In genomic region chr14:76201162-76201561, GRCh38 we compare ENCODE assay signal across 16 cellular contexts. TPM values are rescaled to one million over a fixed set of nuclear protein-coding genes. Genes with fewer than 3 reads are reported as not detected.
DNase-seq lines count a peak whose midpoint lies in the region; ATAC-seq and TF ChIP-seq lines count a peak whose summit lies in the region.
"Had no signal": no experiment of that assay in that cellular context is flagged by ENCODE, and none has a peak within 500 bp of the region (broad histone marks: within the 10 kb centered on the region; RNA-seq: fewer than 3 reads in every experiment).

No MANE protein-coding gene starts in this region.

- peaks cover 48% of the 10 kb centered on the region for H3K36me3 Mint-ChIP-seq in activated CD4-positive, alpha-beta T cell treated with anti-CD3 and anti-CD28 coated beads for 36 hours (ENCODE audit: low read depth)
- peaks cover 33% of the 10 kb centered on the region for H3K36me3 Mint-ChIP-seq in activated CD4-positive, alpha-beta T cell treated with anti-CD3 and anti-CD28 coated beads, Interleukin-2, amount 10 ng/mL, durations not matched to agents 7 days and 5 days (ENCODE audit: low read depth)

- ATAC-seq in activated CD4-positive, alpha-beta T cell treated with anti-CD3 and anti-CD28 coated beads for 36 hours, result peak; percentile 74
- ATAC-seq in PC-3, result peak; percentile 75
- ATAC-seq in GM18517 (IDR thresholded peaks at IDR 0.05; ENCODE audit: unreplicated experiment), result no peak
- no peak for ATAC-seq in HG03045 (IDR thresholded peaks at IDR 0.05; ENCODE audit: unreplicated experiment)

- no peaks in the 10 kb centered on the region for H3K27me3 ChIP-seq in PC-3 (ENCODE audit: low read length)
- H3K27me3 ChIP-seq: SJCRH30, upper lobe of left lung had no signal

- H3K9ac ChIP-seq in PC-3 (ENCODE audit: low read length), result peak overlapping the region; percentile 96

- H3K9me3 Mint-ChIP-seq in activated CD4-positive, alpha-beta T cell treated with anti-CD3 and anti-CD28 coated beads for 36 hours (ENCODE audit: low read depth), result no peaks in the 10 kb centered on the region
- H3K9me3 Mint-ChIP-seq in activated CD4-positive, alpha-beta T cell treated with anti-CD3 and anti-CD28 coated beads, Interleukin-2, amount 10 ng/mL, durations not matched to agents 7 days and 5 days, result no peaks in the 10 kb centered on the region
- H3K9me3 Mint-ChIP-seq: activated B cell treated with CpG ODN at 0.5 μM for 24 hours, neural crest cell had no signal

- POLR2A ChIA-PET in activated CD4-positive, alpha-beta T cell treated with anti-CD3 and anti-CD28 coated beads for 36 hours (lab: Charles Lee), result no interaction called here
- POLR2A ChIA-PET in PC-3 (lab: Charles Lee; ENCODE audit: unreplicated experiment), result interaction anchor here (0.5 kb wide), 1 partner anchor 230 kb away, joined by 3 read pairs; no protein-coding TSS in a partner anchor
- POLR2A ChIA-PET in activated CD4-positive, alpha-beta T cell treated with anti-CD3 and anti-CD28 coated beads, Interleukin-2, amount 10 ng/mL, durations not matched to agents 7 days and 5 days (lab: Charles Lee), result no interaction called here

- H3K27ac Mint-ChIP-seq in activated CD4-positive, alpha-beta T cell treated with anti-CD3 and anti-CD28 coated beads for 36 hours, result no peak overlapping the region
- H3K27ac Mint-ChIP-seq in activated CD4-positive, alpha-beta T cell treated with anti-CD3 and anti-CD28 coated beads, Interleukin-2, amount 10 ng/mL, durations not matched to agents 7 days and 5 days, result no peak overlapping the region
- H3K27ac Mint-ChIP-seq: activated B cell treated with CpG ODN at 0.5 μM for 24 hours had no signal

- no peak overlapping the region for H2AFZ ChIP-seq in PC-3 (ENCODE audit: low read length)

- no peak overlapping the region for H3K4me3 ChIP-seq in PC-3 (ENCODE audit: low read length)
- H3K4me3 ChIP-seq in choroid plexus epithelial cell (ENCODE audit: low read depth, low read length), result no peak overlapping the region
- H3K4me3 ChIP-seq: left ventricle myocardium inferior, SJCRH30, upper lobe of left lung had no signal

- no peaks in the 10 kb centered on the region for H3K27me3 Mint-ChIP-seq in activated CD4-positive, alpha-beta T cell treated with anti-CD3 and anti-CD28 coated beads for 36 hours
- no peaks in the 10 kb centered on the region for H3K27me3 Mint-ChIP-seq in activated CD4-positive, alpha-beta T cell treated with anti-CD3 and anti-CD28 coated beads, Interleukin-2, amount 10 ng/mL, durations not matched to agents 7 days and 5 days
- H3K27me3 Mint-ChIP-seq: activated B cell treated with CpG ODN at 0.5 μM for 24 hours had no signal

- TF ChIP-seq CTCF in PC-3 (conservative IDR thresholded peaks at IDR 0.05; ENCODE audit: low read depth, low read length) (no peak), choroid plexus epithelial cell (conservative IDR thresholded peaks at IDR 0.05; ENCODE audit: low read depth, low read length) (no peak)

- H3K36me3 ChIP-seq in PC-3 (ENCODE audit: low read depth, low read length), result peaks cover 47% of the 10 kb centered on the region

- peak overlapping the region; percentile 53 for H3K4me2 ChIP-seq in PC-3 (ENCODE audit: low read length)

- H3K4me1 ChIP-seq in PC-3 (ENCODE audit: insufficient read depth, low read length), result peaks cover 50% of the 10 kb centered on the region
- H3K4me1 ChIP-seq: left ventricle myocardium inferior, SJCRH30, upper lobe of left lung had no signal

- no peaks in the 10 kb centered on the region for H4K20me1 ChIP-seq in PC-3 (ENCODE audit: low read length)

- peak overlapping the region; percentile 98 for H3K27ac ChIP-seq in PC-3 (ENCODE audit: low read length)
- H3K27ac ChIP-seq: left ventricle myocardium inferior, SJCRH30, upper lobe of left lung had no signal

- BruUV-seq in PC-3 (replicated peaks; lab: Mats Ljungman, UMichigan), result no TSS peak

- H3K9me2 ChIP-seq in PC-3 (replicated peaks; ENCODE audit: low read length), result no peaks in the 10 kb centered on the region

- no peak for DNase-seq in activated CD4-positive, alpha-beta T cell treated with anti-CD3 and anti-CD28 coated beads for 36 hours
- no peak for DNase-seq in activated CD4-positive, alpha-beta T cell treated with anti-CD3 and anti-CD28 coated beads, Interleukin-2, amount 50 U/mL, for 48 hours
- DNase-seq in PC-3 (peak; percentile 91), choroid plexus epithelial cell (ENCODE audit: low read depth) (peak; percentile 80), renal cortical epithelial cell (ENCODE audit: low read depth) (peak; percentile 58)
- no peak for DNase-seq in activated CD4-positive, alpha-beta T cell treated with anti-CD3 and anti-CD28 coated beads, Interleukin-2, amount 10 ng/mL, durations not matched to agents 7 days and 5 days
- DNase-seq: activated B cell treated with CpG ODN at 0.5 μM for 24 hours, DND-41, left ventricle myocardium inferior, NCI-H1092, NCI-H526, SJCRH30, upper lobe of left lung had no signal

- CTCF ChIA-PET in activated CD4-positive, alpha-beta T cell treated with anti-CD3 and anti-CD28 coated beads for 36 hours (lab: Charles Lee), result no interaction called here
- CTCF ChIA-PET in PC-3 (lab: Charles Lee), result interaction anchor here (0.5 kb wide), 1 partner anchor 19 kb away, joined by 7 read pairs; no protein-coding TSS in a partner anchor
- CTCF ChIA-PET in activated CD4-positive, alpha-beta T cell treated with anti-CD3 and anti-CD28 coated beads, Interleukin-2, amount 10 ng/mL, durations not matched to agents 7 days and 5 days (lab: Charles Lee), result interaction anchor here (0.6 to 1.2 kb wide), 2 partner anchors 10 to 709 kb away, joined by 3 read pairs; no protein-coding TSS in a partner anchor

- no peaks in the 10 kb centered on the region for H3K9me3 ChIP-seq in PC-3 (ENCODE audit: low read length)
- H3K9me3 ChIP-seq: left ventricle myocardium inferior, SJCRH30, upper lobe of left lung had no signal

- H3K4me3 Mint-ChIP-seq in activated CD4-positive, alpha-beta T cell treated with anti-CD3 and anti-CD28 coated beads for 36 hours, result no peak overlapping the region
- H3K4me3 Mint-ChIP-seq in activated CD4-positive, alpha-beta T cell treated with anti-CD3 and anti-CD28 coated beads, Interleukin-2, amount 10 ng/mL, durations not matched to agents 7 days and 5 days, result no peak overlapping the region
- H3K4me3 Mint-ChIP-seq: activated B cell treated with CpG ODN at 0.5 μM for 24 hours, neural crest cell had no signal

- peaks cover 7% of the 10 kb centered on the region for H3K4me1 Mint-ChIP-seq in activated CD4-positive, alpha-beta T cell treated with anti-CD3 and anti-CD28 coated beads for 36 hours
- no peaks in the 10 kb centered on the region for H3K4me1 Mint-ChIP-seq in activated CD4-positive, alpha-beta T cell treated with anti-CD3 and anti-CD28 coated beads, Interleukin-2, amount 10 ng/mL, durations not matched to agents 7 days and 5 days
- H3K4me1 Mint-ChIP-seq: neural crest cell had no signal

- intact Hi-C loops in activated CD4-positive, alpha-beta T cell treated with anti-CD3 and anti-CD28 coated beads for 36 hours (cut with DNase I, micrococcal nuclease), result no loop called here
- intact Hi-C loops in PC-3 (cut with micrococcal nuclease), result loop anchor here (5.0 to 10.0 kb wide), 2 partner anchors 49 to 184 kb away; partner anchors contain the start of gene GPATCH2L

- peaks cover 20% of the 10 kb centered on the region for H3F3A ChIP-seq in PC-3 (ENCODE audit: low read length, unreplicated experiment)

- peaks cover 4% of the 10 kb centered on the region; the same call in 1 of the 2 replicates for H3K79me2 ChIP-seq in PC-3 (ENCODE audit: low read length)

RNA-seq across cellular contexts. Expression of gene GPATCH2L, which starts 49.4 kb away (rescaled TPM):
- total RNA-seq in activated CD4-positive, alpha-beta T cell treated with anti-CD3 and anti-CD28 coated beads for 36 hours, result 10 to 100 TPM; 43.0 to 47.2 TPM
- total RNA-seq in PC-3 (2014; rRNA removed) (43.5 and 46.0 TPM in 2 replicates), renal cortical epithelial cell (85.6 and 101 TPM in 2 replicates)
- 10 to 100 TPM; 41.8 to 51.9 TPM for total RNA-seq in activated CD4-positive, alpha-beta T cell treated with anti-CD3 and anti-CD28 coated beads, Interleukin-2, amount 10 ng/mL, durations not matched to agents 7 days and 5 days

Comparison
In these comparisons a context has a peak if more than half of its experiments do, and no peak if none do; other contexts are left out.
1. ATAC-seq: peak in activated CD4-positive, alpha-beta T cell treated with anti-CD3 and anti-CD28 coated beads for 36 hours (single experiment) and PC-3 (single experiment); none in GM18517 (single experiment) and HG03045 (single experiment).
2. DNase-seq: peak in PC-3 (single experiment), choroid plexus epithelial cell (single experiment) and renal cortical epithelial cell (single experiment); none in activated CD4-positive, alpha-beta T cell treated with anti-CD3 and anti-CD28 coated beads for 36 hours (single experiment), activated CD4-positive, alpha-beta T cell treated with anti-CD3 and anti-CD28 coated beads, Interleukin-2, amount 50 U/mL, for 48 hours (0 of 2) and activated CD4-positive, alpha-beta T cell treated with anti-CD3 and anti-CD28 coated beads, Interleukin-2, amount 10 ng/mL, durations not matched to agents 7 days and 5 days (single experiment).